19 cellular contexts compared by ENCODE assay signal in genomic region chr11:96798445-96798844, GRCh38.
"Had no signal": no experiment of that assay in that cellular context is flagged by ENCODE, and none has a peak within 500 bp of the region (broad histone marks: within the 10 kb centered on the region; RNA-seq: fewer than 3 reads in every experiment).

No MANE protein-coding gene starts in this region.

- H3K27ac Mint-ChIP-seq: endodermal cell, naive B cell, nephron, progenitor cell of endocrine pancreas had no signal

- H3K27me3 ChIP-seq: foreskin keratinocyte, left lung, pancreas had no signal

- H3K4me1 ChIP-seq: foreskin keratinocyte, left lung, pancreas had no signal

- H3K27ac ChIP-seq: coronary artery, foreskin keratinocyte, left lung, pancreas, skin epidermis had no signal

- H3K4me3 Mint-ChIP-seq: endodermal cell, naive B cell, nephron had no signal

- DNase-seq: effector CD4-positive, alpha-beta T cell; endodermal cell; erythroblast; foreskin keratinocyte; islet precursor cell; mesenchymal stem cell; midbrain; naive B cell; occipital lobe; pancreas; stimulated activated naive CD4-positive, alpha-beta T cell treated with Interleukin-2 at 50 U/mL for 16 hours; trophoblast cell had no signal

- H3K9me3 ChIP-seq: left lung, pancreas had no signal

- H3K9me3 Mint-ChIP-seq: endodermal cell, nephron had no signal

- H3K27me3 Mint-ChIP-seq: naive B cell, progenitor cell of endocrine pancreas had no signal

- H3K4me3 ChIP-seq: coronary artery, left lung, lung, pancreas, skin epidermis had no signal

- H3K36me3 Mint-ChIP-seq: naive B cell had no signal

- ATAC-seq: foreskin keratinocyte, left lung, pancreas, sciatic nerve had no signal

- H3K36me3 ChIP-seq: left lung, pancreas had no signal

- H3K4me1 Mint-ChIP-seq: endodermal cell, naive B cell, nephron had no signal
